26 cellular contexts compared by ENCODE assay signal in genomic region chr16:27863377-27863776, GRCh38.
"Had no signal": no experiment of that assay in that cellular context is flagged by ENCODE, and none has a peak within 500 bp of the region (broad histone marks: within the 10 kb centered on the region; RNA-seq: fewer than 3 reads in every experiment).

No MANE protein-coding gene starts in this region.

- H3K4me3 ChIP-seq: stomach, suprapubic skin, testis, thoracic aorta, thyroid gland, tibial artery, tibial nerve, transverse colon, upper lobe of left lung, uterus, vagina had no signal

- DNase-seq: stimulated activated CD4-positive, alpha-beta T cell treated with anti-CD3 and anti-CD28 coated beads, Interleukin-2, amount 100 ng/mL, for 48 hours; stimulated activated CD4-positive, alpha-beta T cell treated with anti-CD3 and anti-CD28 coated beads, Interleukin-4, amount 100 ng/mL, for 1 hour; stimulated activated CD4-positive, alpha-beta T cell treated with anti-CD3 and anti-CD28 coated beads, Interleukin-4, amount 100 ng/mL, for 24 hours; stimulated activated CD4-positive, alpha-beta T cell treated with anti-CD3 and anti-CD28 coated beads, Interleukin-4, amount 100 ng/mL, for 4 hours; stimulated activated CD8-positive, alpha-beta memory T cell treated with anti-CD3 and anti-CD28 coated beads, Interleukin-4, amount 100 ng/mL, for 48 hours; stimulated activated naive B cell treated with anti-CD40 and anti-IgM and Interleukin-4, amounts not matched to agents 10 μg/mL and 1 μg/mL and 100 μg/mL, for 72 hours; stimulated activated naive CD4-positive, alpha-beta T cell; stimulated activated naive CD4-positive, alpha-beta T cell treated with Interleukin-2 at 50 U/mL for 16 hours; stimulated activated naive CD8-positive, alpha-beta T cell treated with anti-CD3 and anti-CD28 coated beads, Interleukin-15, amount 100 ng/mL, for 72 hours; stimulated activated naive CD8-positive, alpha-beta T cell treated with anti-CD3 and anti-CD28 coated beads, Interleukin-15, Interleukin-2, amounts not matched to agents 100 U/mL and 50 U/mL, for 24 hours; stomach; substantia nigra; testis; thyroid gland; tibial artery; transverse colon; trophoblast cell; upper lobe of left lung; uterus had no signal

- H3K27ac ChIP-seq: stomach, suprapubic skin, testis, thoracic aorta, thyroid gland, tibial artery, tibial nerve, transverse colon, upper lobe of left lung, uterus, vagina had no signal

- H3K36me3 ChIP-seq: stomach, suprapubic skin, thoracic aorta, thyroid gland, tibial artery, tibial nerve, transverse colon, upper lobe of left lung, uterus, vagina had no signal

- ATAC-seq: stimulated activated effector memory CD8-positive, alpha-beta T cell treated with anti-CD3 and anti-CD28 coated beads, Interleukin-12 subunit alpha, Interleukin-12 subunit beta, amount 100 ng/mL, for 72 hours; stimulated activated memory B cell treated with anti-CD40 and anti-IgM and Interleukin-4, amounts not matched to agents 10 μg/mL and 1 μg/mL and 100 μg/mL, for 72 hours; stimulated activated naive B cell treated with anti-CD40 and anti-IgM and Interleukin-4, amounts not matched to agents 10 μg/mL and 1 μg/mL and 100 μg/mL, for 72 hours; stimulated activated naive CD8-positive, alpha-beta T cell treated with anti-CD3 and anti-CD28 coated beads, Interleukin-15, amount 100 ng/mL, for 72 hours; stimulated activated naive CD8-positive, alpha-beta T cell treated with anti-CD3 and anti-CD28 coated beads, Interleukin-15, Interleukin-2, amounts not matched to agents 100 U/mL and 50 U/mL, for 24 hours had no signal

- FAIRE-seq: urothelium cell line had no signal

- H3K9me3 ChIP-seq: testis, thyroid gland had no signal

- H3K4me1 ChIP-seq: suprapubic skin, testis, thyroid gland, tibial artery, tibial nerve, transverse colon, uterus, vagina had no signal

- H3K27me3 ChIP-seq: stomach, suprapubic skin, testis, thyroid gland, tibial artery, tibial nerve, transverse colon, upper lobe of left lung, uterus, vagina had no signal
